8 cellular contexts compared by ENCODE assay signal in genomic region chr10:101031128-101031795, GRCh38. TPM values are rescaled to one million over a fixed set of nuclear protein-coding genes. Genes with fewer than 3 reads are reported as not detected.
DNase-seq lines count a peak whose midpoint lies in the region; ATAC-seq, FAIRE-seq and TF ChIP-seq lines count a peak whose summit lies in the region.

Gene PDZD7, minus strand, starts transcription at chr10:101031129. Its CDS starts 910 bp downstream, at chr10:101030219.
Gene SFXN3, plus strand, starts transcription at chr10:101031234. Its CDS starts 3,461 bp downstream, at chr10:101034695.

- no peak for FAIRE-seq in small intestine (lab: Jason Lieb, UNC)

- 0% methylated on average over 38 of the region's 38 CpGs for WGBS in small intestine, 3 donors

- peak; percentile 74 for DNase-seq in NCI-H2171 (lab: John Stamatoyannopoulos, UW)
- DNase-seq in breast epithelium (ENCODE audit: low spot score in 2 of 2), result peak; percentile 89 to 95
- DNase-seq in iPS-NIHi7 (ENCODE audit: extremely low spot score), result peak; percentile 93
- peak; percentile 95 for DNase-seq in small intestine

- H3K9me3 ChIP-seq in breast epithelium, result no peaks in the 10 kb centered on the region
- H3K9me3 ChIP-seq in small intestine (ENCODE audit: control insufficient read depth, low read depth), result no peaks in the 10 kb centered on the region

- ATAC-seq in GM18520 (IDR thresholded peaks at IDR 0.05; ENCODE audit: unreplicated experiment), result peak; percentile 87
- ATAC-seq in HG03066 (IDR thresholded peaks at IDR 0.05; ENCODE audit: low read depth, unreplicated experiment), result peak; percentile 89

- H3K4me3 ChIP-seq in WI38 (ENCODE audit: low read depth, low read length) (peak within 1 kb of the TSS; percentile 95), breast epithelium (peak within 1 kb of the TSS; percentile 85 to 93 (median 86)), small intestine (ENCODE audit: low read depth in 1 of 2, low read length in 2 of 2) (peak within 1 kb of the TSS; percentile 50 to 93)

- intact Hi-C loops in breast epithelium (cut with DNase I; ENCODE audit: low total_unique reads), result no loop called here

- peak within 1 kb of the TSS; percentile 90 for H3K27ac ChIP-seq in 22Rv1
- peak within 1 kb of the TSS; percentile 95 to 100 for H3K27ac ChIP-seq in breast epithelium
- peak within 1 kb of the TSS; percentile 96 to 100 for H3K27ac ChIP-seq in small intestine (ENCODE audit: low read depth in 1 of 2, low read length in 1 of 2)

- H3K4me1 ChIP-seq in breast epithelium (peaks cover 5% of the 10 kb centered on the region in 2 donors), small intestine (ENCODE audit: control insufficient read depth in 2 of 2, insufficient read depth in 1 of 2, low read depth in 1 of 2, low read length in 1 of 2) (peaks cover 0 to 5% of the 10 kb centered on the region in 2 donors)

- peak; percentile 8 for TF ChIP-seq POLR2A in breast epithelium (IDR thresholded peaks at IDR 0.05)

- TF ChIP-seq CTCF in 22Rv1 (IDR thresholded peaks at IDR 0.05) (no peak), WI38 (IDR thresholded peaks at IDR 0.05; ENCODE audit: low read depth, low read length) (no peak), breast epithelium (IDR thresholded peaks at IDR 0.05) (no peak)

- no peaks in the 10 kb centered on the region for H3K36me3 ChIP-seq in breast epithelium
- H3K36me3 ChIP-seq in small intestine (ENCODE audit: control insufficient read depth in 2 of 2, insufficient read depth in 2 of 2, low read length in 2 of 2), result peaks cover 0 to 9% of the 10 kb centered on the region in 2 donors

- H3K27me3 ChIP-seq in breast epithelium (no peaks in the 10 kb centered on the region), small intestine (ENCODE audit: control insufficient read depth in 2 of 2, insufficient read depth in 2 of 2, low read length in 2 of 2) (no peaks in the 10 kb centered on the region)

RNA-seq across cellular contexts. Expression of gene PDZD7, which starts in this region (rescaled TPM):
- 1 to 10 TPM in 1 of 3 donors, under 1 TPM in 2; 0.48 to 2.3 (median 0.66) TPM for total RNA-seq in breast epithelium
- polyA plus RNA-seq in small intestine, result 10 to 100 TPM in 2 of 3 donors, 1 to 10 TPM in 1; 3.1 to 38.5 (median 19.2) TPM

RNA-seq across cellular contexts. Expression of gene SFXN3, which starts in this region (rescaled TPM):
- total RNA-seq in breast epithelium, result 10 to 100 TPM; 63.7 to 90.4 (median 75.7) TPM
- polyA plus RNA-seq in small intestine, result 100 to 1,000 TPM in 1 of 3 donors, 10 to 100 TPM in 2; 35.0 to 104 (median 70.5) TPM

Comparison
In these comparisons a context has a peak if more than half of its experiments do, and no peak if none do; other contexts are left out.
1. Peak in every context shown above with its lines: DNase-seq, ATAC-seq, H3K4me3 ChIP-seq and H3K27ac ChIP-seq.